ENCODE assay signal across 9 cellular contexts in the genomic region with DNA sequence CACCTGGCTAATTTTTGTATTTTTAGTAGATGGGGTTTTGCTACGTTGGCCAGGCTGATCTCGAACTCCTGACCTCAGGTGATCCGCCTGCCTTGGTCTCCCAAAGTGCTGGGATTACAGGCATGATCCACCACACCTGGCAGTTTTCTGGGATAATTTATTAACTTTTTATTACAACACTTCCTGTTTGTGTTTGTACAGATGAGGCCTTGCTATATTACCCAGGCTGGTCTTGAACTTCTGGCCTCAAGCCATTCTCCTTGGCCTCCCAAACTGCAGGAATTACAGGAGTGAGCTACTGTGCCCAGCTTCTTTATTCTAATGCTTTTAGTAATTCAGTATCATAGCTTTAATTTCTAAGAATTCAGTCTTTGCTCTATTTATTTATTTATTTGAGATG. TPM values are rescaled to one million over a fixed set of nuclear protein-coding genes. Genes with fewer than 3 reads are reported as not detected.
"Had no signal": no experiment of that assay in that cellular context is flagged by ENCODE, and none has a peak within 500 bp of the region (broad histone marks: within the 10 kb centered on the region; RNA-seq: fewer than 3 reads in every experiment).

No MANE protein-coding gene starts in this region.

- H3K4me3 ChIP-seq: GM23338 had no signal

- H3K27me3 Mint-ChIP-seq: IgD-negative memory B cell had no signal

- H3K36me3 Mint-ChIP-seq: IgD-negative memory B cell had no signal

- FAIRE-seq: H1, H54, HTR-8/SVneo had no signal

- H3K27ac ChIP-seq: KMS-11 had no signal

- ATAC-seq: GM23338 had no signal

- H3K9ac ChIP-seq: KMS-11 had no signal

- H3K27ac Mint-ChIP-seq: GM23338, H9, IgD-negative memory B cell had no signal

- H2AFZ ChIP-seq: GM23338 had no signal

- H3K9me3 Mint-ChIP-seq: GM23338, H9, IgD-negative memory B cell had no signal

- H3K4me2 ChIP-seq: GM23338, KMS-11 had no signal

- DNase-seq: H9, HCEC 1CT, KBM-7 had no signal

- H3K4me3 Mint-ChIP-seq: GM23338, H9 had no signal

RNA-seq across cellular contexts. Expression of gene QPRT, which starts 32.0 kb away (rescaled TPM):
- polyA plus RNA-seq: IgD-negative memory B cell had no signal
